Comparison of ENCODE assay signal across 26 cellular contexts in genomic region chr16:85736924-85737323, GRCh38.
"Had no signal": no experiment of that assay in that cellular context is flagged by ENCODE, and none has a peak within 500 bp of the region (broad histone marks: within the 10 kb centered on the region; RNA-seq: fewer than 3 reads in every experiment).

No MANE protein-coding gene starts in this region.

- H3K27me3 ChIP-seq: esophagus muscularis mucosa, foreskin keratinocyte, gastroesophageal sphincter, heart left ventricle, hepatocyte, neural progenitor cell, sigmoid colon, spleen, testis had no signal

- H3K9me3 Mint-ChIP-seq: memory B cell; naive thymus-derived CD4-positive, alpha-beta T cell; nephron; neural progenitor cell; stimulated activated memory B cell treated with anti-CD40 and anti-IgM and Interleukin-4, amounts not matched to agents 10 μg/mL and 1 μg/mL and 100 μg/mL, for 72 hours; type B pancreatic cell had no signal

- H3K9me3 ChIP-seq: esophagus muscularis mucosa, gastroesophageal sphincter, heart left ventricle, prostate gland, sigmoid colon, spleen, testis, tibial artery had no signal

- H3K4me3 Mint-ChIP-seq: memory B cell; nephron; neural progenitor cell; stimulated activated memory B cell treated with anti-CD40 and anti-IgM and Interleukin-4, amounts not matched to agents 10 μg/mL and 1 μg/mL and 100 μg/mL, for 72 hours; type B pancreatic cell had no signal

- DNase-seq: dermis blood vessel endothelial cell; effector memory CD4-positive, alpha-beta T cell; foreskin keratinocyte; heart left ventricle; kidney; naive thymus-derived CD4-positive, alpha-beta T cell; nucleus accumbens; right cardiac atrium; sigmoid colon; spleen; stimulated activated CD4-positive, alpha-beta T cell treated with anti-CD3 and anti-CD28 coated beads, Interleukin-4, amount 100 ng/mL, for 4 hours; stimulated activated naive CD8-positive, alpha-beta T cell treated with anti-CD3 and anti-CD28 coated beads, Interleukin-15, Interleukin-2, amounts not matched to agents 100 U/mL and 50 U/mL, for 24 hours; substantia nigra; testis; tibial artery had no signal

- H3K27me3 Mint-ChIP-seq: memory B cell; naive thymus-derived CD4-positive, alpha-beta T cell; stimulated activated memory B cell treated with anti-CD40 and anti-IgM and Interleukin-4, amounts not matched to agents 10 μg/mL and 1 μg/mL and 100 μg/mL, for 72 hours had no signal

- H3K36me3 Mint-ChIP-seq: neural progenitor cell; stimulated activated memory B cell treated with anti-CD40 and anti-IgM and Interleukin-4, amounts not matched to agents 10 μg/mL and 1 μg/mL and 100 μg/mL, for 72 hours; type B pancreatic cell had no signal

- H3K27ac ChIP-seq: coronary artery, esophagus muscularis mucosa, foreskin keratinocyte, gastroesophageal sphincter, heart left ventricle, hepatocyte, neural progenitor cell, prostate gland, sigmoid colon, spleen, testis, tibial artery had no signal

- H3K4me1 ChIP-seq: esophagus muscularis mucosa, foreskin keratinocyte, gastroesophageal sphincter, prostate gland, sigmoid colon, testis, tibial artery had no signal

- H3K27ac Mint-ChIP-seq: memory B cell; nephron; stimulated activated memory B cell treated with anti-CD40 and anti-IgM and Interleukin-4, amounts not matched to agents 10 μg/mL and 1 μg/mL and 100 μg/mL, for 72 hours; type B pancreatic cell had no signal

- H3K36me3 ChIP-seq: esophagus muscularis mucosa, gastroesophageal sphincter, heart left ventricle, neural progenitor cell, prostate gland, sigmoid colon, tibial artery had no signal

- H3K4me3 ChIP-seq: coronary artery, esophagus muscularis mucosa, gastroesophageal sphincter, heart left ventricle, hepatocyte, lung, neural progenitor cell, prostate gland, sigmoid colon, spleen, testis, tibial artery had no signal

- H3K4me1 Mint-ChIP-seq: nephron had no signal
